9 cellular contexts compared by ENCODE assay signal in genomic region chr10:11403116-11403515, GRCh38.
DNase-seq lines count a peak whose midpoint lies in the region; ATAC-seq and TF ChIP-seq lines count a peak whose summit lies in the region.
"Had no signal": no experiment of that assay in that cellular context is flagged by ENCODE, and none has a peak within 500 bp of the region (broad histone marks: within the 10 kb centered on the region; RNA-seq: fewer than 3 reads in every experiment).

No MANE protein-coding gene starts in this region.

- POLR2A ChIA-PET in CD8-positive, alpha-beta T cell (lab: Charles Lee): no interaction called here

- 67 to 80% (median 71%) methylated on average over 11 of the region's 11 CpGs for WGBS in stomach, 5 donors

- TF ChIP-seq CTCF in CD8-positive, alpha-beta T cell (IDR thresholded peaks at IDR 0.05): no peak
- no peak for TF ChIP-seq CTCF in stomach (IDR thresholded peaks at IDR 0.05)
- no peak for TF ChIP-seq CTCF in dorsolateral prefrontal cortex (IDR thresholded peaks at IDR 0.05 in 54 of 56, conservative IDR thresholded peaks at IDR 0.05 in 2 of 56; ENCODE audit: low read depth in 1 of 56, partially characterized antibody in 56 of 56)

- DNase-seq in CD8-positive, alpha-beta T cell: peak; percentile 23 to 79 (median 65)
- DNase-seq in Kasumi-1 (lab: John Stamatoyannopoulos, UW): peak; percentile 94 to 96
- DNase-seq in activated T-cell treated with anti-CD3 and anti-CD28 coated beads for 4 hours: peak; percentile 37
- peak; percentile 63 for DNase-seq in stimulated activated CD4-positive, alpha-beta T cell treated with anti-CD3 and anti-CD28 coated beads, Interleukin-15, amount 100 ng/mL, for 24 hours
- no peak for DNase-seq in stomach
- DNase-seq in dorsolateral prefrontal cortex: no peak
- no peak for DNase-seq in NCI-H1092 (lab: John Stamatoyannopoulos, UW)
- DNase-seq: NCI-H1436 had no signal

- peaks cover 81% of the 10 kb centered on the region for H3K4me1 Mint-ChIP-seq in CD8-positive, alpha-beta T cell (ENCODE audit: low read depth)

- peak overlapping the region; percentile 69 for H3K4me3 Mint-ChIP-seq in CD8-positive, alpha-beta T cell

- no peaks in the 10 kb centered on the region for H3K27me3 ChIP-seq in CD8-positive, alpha-beta T cell (ENCODE audit: insufficient read depth, low read length)
- H3K27me3 ChIP-seq in stomach: no peaks in the 10 kb centered on the region
- H3K27me3 ChIP-seq in dorsolateral prefrontal cortex: peaks cover 0 to 16% (median 0%) of the 10 kb centered on the region in 45 donors

- CTCF ChIA-PET in CD8-positive, alpha-beta T cell (lab: Charles Lee): no interaction called here

- no peak overlapping the region for H3K4me3 ChIP-seq in CD8-positive, alpha-beta T cell (ENCODE audit: low read depth, low read length)
- H3K4me3 ChIP-seq in stomach (no peak overlapping the region), dorsolateral prefrontal cortex (no peak overlapping the region)

- TF ChIP-seq EP300 in stomach (IDR thresholded peaks at IDR 0.05): no peak

- H3K9me3 Mint-ChIP-seq in CD8-positive, alpha-beta T cell: peaks cover 10% of the 10 kb centered on the region

- H3K27ac Mint-ChIP-seq in CD8-positive, alpha-beta T cell: peak overlapping the region; percentile 95

- peak overlapping the region; percentile 58 for H3K27ac ChIP-seq in CD8-positive, alpha-beta T cell (ENCODE audit: low read depth, low read length)
- peak overlapping the region in 1 of 5 donors; percentile 14 for H3K27ac ChIP-seq in stomach
- no peak overlapping the region for H3K27ac ChIP-seq in dorsolateral prefrontal cortex

- intact Hi-C loops in CD8-positive, alpha-beta T cell (cut with DNase I, micrococcal nuclease): loop anchor here in 1 of 2 experiments (2.0 to 5.0 kb wide), 2 partner anchors 71 to 240 kb away; no protein-coding TSS in a partner anchor
- intact Hi-C loops in stomach (cut with DNase I; ENCODE audit: low total_unique reads): no loop called here
- intact Hi-C loops in dorsolateral prefrontal cortex (cut with DNase I): no loop called here

- no peak for TF ChIP-seq POLR2A in stomach (IDR thresholded peaks at IDR 0.05)

- H3K4me1 ChIP-seq in CD8-positive, alpha-beta T cell (ENCODE audit: insufficient read depth, low read length): peaks cover 49% of the 10 kb centered on the region
- H3K4me1 ChIP-seq in stomach: no peaks in the 10 kb centered on the region

- H3K36me3 Mint-ChIP-seq in CD8-positive, alpha-beta T cell: no peaks in the 10 kb centered on the region

- ATAC-seq in CD8-positive, alpha-beta T cell: peak; percentile 92
- no peak for ATAC-seq in HG02885 (IDR thresholded peaks at IDR 0.05; ENCODE audit: poor library complexity, unreplicated experiment)

- no peaks in the 10 kb centered on the region for H3K9me3 ChIP-seq in CD8-positive, alpha-beta T cell (ENCODE audit: low read length)
- no peaks in the 10 kb centered on the region for H3K9me3 ChIP-seq in stomach

- no peaks in the 10 kb centered on the region for H3K27me3 Mint-ChIP-seq in CD8-positive, alpha-beta T cell (ENCODE audit: low read depth)

- H3K36me3 ChIP-seq in CD8-positive, alpha-beta T cell (ENCODE audit: insufficient read depth, low read length): no peaks in the 10 kb centered on the region
- H3K36me3 ChIP-seq in stomach: no peaks in the 10 kb centered on the region

Comparison
In these comparisons a context has a peak if more than half of its experiments do, and no peak if none do; other contexts are left out.
1. DNase-seq: peak in CD8-positive, alpha-beta T cell (7 of 7), Kasumi-1 (2 of 2), activated T-cell treated with anti-CD3 and anti-CD28 coated beads for 4 hours (single experiment) and stimulated activated CD4-positive, alpha-beta T cell treated with anti-CD3 and anti-CD28 coated beads, Interleukin-15, amount 100 ng/mL, for 24 hours (single experiment); none in stomach (single experiment), dorsolateral prefrontal cortex (0 of 10) and NCI-H1092 (single experiment).